10 cellular contexts compared by ENCODE assay signal in the genomic region with DNA sequence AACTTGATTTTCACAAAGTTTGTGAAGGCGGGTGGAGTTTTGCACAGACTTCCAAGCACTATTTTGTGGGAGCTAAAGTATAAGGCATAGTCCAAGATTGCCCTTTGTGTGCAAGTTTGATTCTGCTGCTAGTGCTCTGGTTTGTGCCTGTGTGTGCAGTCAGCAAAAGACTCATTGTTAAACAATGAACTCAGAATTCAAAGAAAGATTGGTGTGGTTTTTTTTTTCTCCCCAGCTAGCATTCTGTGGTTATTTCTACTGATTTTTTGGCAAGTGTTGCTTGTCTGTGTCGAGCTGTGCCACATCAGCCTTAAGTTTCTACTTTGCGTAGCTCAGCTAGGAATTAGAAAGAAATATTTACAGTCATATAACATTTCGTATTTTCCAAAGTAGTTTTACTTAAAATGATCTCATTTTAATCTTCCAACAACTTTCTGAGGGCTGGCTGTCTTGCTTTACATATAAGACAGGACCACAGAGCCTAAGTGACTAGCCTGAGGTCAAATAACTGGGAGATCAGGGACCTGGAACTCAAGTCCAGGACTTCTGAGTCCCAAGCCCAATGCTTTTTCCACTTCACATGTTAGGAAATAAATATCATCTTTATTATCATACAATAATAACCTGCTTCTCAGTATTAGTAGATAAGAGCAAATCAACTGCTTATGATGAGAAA.
DNase-seq lines count a peak whose midpoint lies in the region; TF ChIP-seq lines count a peak whose summit lies in the region.
"Had no signal": no experiment of that assay in that cellular context is flagged by ENCODE, and none has a peak within 500 bp of the region (broad histone marks: within the 10 kb centered on the region; RNA-seq: fewer than 3 reads in every experiment).

No MANE protein-coding gene starts in this region.

- CTCF ChIA-PET in BJ (lab: Yijun Ruan, JAX), result interaction anchor here (0.9 to 1.1 kb wide), 2 partner anchors 88 to 206 kb away, joined by 3 read pairs; no protein-coding TSS in a partner anchor

- peaks cover 2% of the 10 kb centered on the region for H3K9me3 Mint-ChIP-seq in neural progenitor cell

- no peak overlapping the region for H2AFZ ChIP-seq in neural progenitor cell (replicated peaks)

- H3F3A ChIP-seq in neural progenitor cell (ENCODE audit: low read depth), result peaks cover 10% of the 10 kb centered on the region

- H3K36me3 ChIP-seq in BJ (ENCODE audit: control insufficient read depth, insufficient read depth, low read length), result no peaks in the 10 kb centered on the region
- no peaks in the 10 kb centered on the region for H3K36me3 ChIP-seq in neural progenitor cell

- peak overlapping the region; percentile 14 for H3K9ac ChIP-seq in neural progenitor cell

- POLR2A ChIA-PET in BJ (lab: Charles Lee), result interaction anchor here (0.6 to 0.7 kb wide), 2 partner anchors 12 to 446 kb away, joined by 5 to 10 read pairs; no protein-coding TSS in a partner anchor

- no peak overlapping the region for H3K27ac Mint-ChIP-seq in neural progenitor cell

- peaks cover 20% of the 10 kb centered on the region for H3K4me1 Mint-ChIP-seq in neural progenitor cell

- H3K4me2 ChIP-seq in neural progenitor cell, result peak overlapping the region; percentile 53

- no peak overlapping the region; the same call in 1 of the 2 replicates for H3K4me3 ChIP-seq in BJ (ENCODE audit: low read depth, low read length)
- H3K4me3 ChIP-seq in cardiac fibroblast (replicated peaks in 1 of 2; ENCODE audit: low read depth in 2 of 2, low read length in 2 of 2), result no peak overlapping the region
- H3K4me3 ChIP-seq in neural progenitor cell, result no peak overlapping the region
- H3K4me3 ChIP-seq: body of pancreas had no signal

- TF ChIP-seq CTCF in BJ (IDR thresholded peaks at IDR 0.05; ENCODE audit: insufficient read depth, low read depth, low read length) (no peak), cardiac fibroblast (IDR thresholded peaks at IDR 0.05; ENCODE audit: low read depth, low read length) (no peak), neural progenitor cell (IDR thresholded peaks at IDR 0.05) (no peak)

- peaks cover 3% of the 10 kb centered on the region for H4K20me1 ChIP-seq in neural progenitor cell (ENCODE audit: low read depth)

- H3K9me3 ChIP-seq in neural progenitor cell (ENCODE audit: low read depth), result no peaks in the 10 kb centered on the region
- H3K9me3 ChIP-seq: body of pancreas had no signal

- H3K27me3 ChIP-seq in BJ (ENCODE audit: control insufficient read depth, insufficient read depth, low read length), result no peaks in the 10 kb centered on the region
- H3K27me3 ChIP-seq in neural progenitor cell, result no peaks in the 10 kb centered on the region
- H3K27me3 ChIP-seq: body of pancreas had no signal

- H3K4me3 Mint-ChIP-seq in neural progenitor cell, result no peak overlapping the region

- H3K4me1 ChIP-seq in neural progenitor cell, result peaks cover 25% of the 10 kb centered on the region

- no peaks in the 10 kb centered on the region for H3K27me3 Mint-ChIP-seq in neural progenitor cell (ENCODE audit: insufficient read depth, low read depth)

- H3K27ac ChIP-seq in neural progenitor cell, result no peak overlapping the region

- peak; percentile 81 for DNase-seq in BJ (ENCODE audit: low read depth)
- peak; percentile 34 for DNase-seq in KG1 (lab: John Stamatoyannopoulos, UW)
- DNase-seq in cardiac fibroblast (ENCODE audit: low read depth in 2 of 2), result peak; percentile 89 to 94
- no peak for DNase-seq in neural progenitor cell (ENCODE audit: low spot score)
- DNase-seq in DMS53 (lab: John Stamatoyannopoulos, UW), result no peak
- DNase-seq in NCI-H510A (lab: John Stamatoyannopoulos, UW), result no peak
- no peak for DNase-seq in NCI-H2029 (lab: John Stamatoyannopoulos, UW)
- DNase-seq in C1 segment of cervical spinal cord (lab: John Stamatoyannopoulos, UW), result no peak
- DNase-seq: NCI-H2029 treated with DMSO at 0.1 percent for 48 hours had no signal

- no peaks in the 10 kb centered on the region for H3K79me2 ChIP-seq in neural progenitor cell (ENCODE audit: low read depth)

- H3K36me3 Mint-ChIP-seq in neural progenitor cell, result peaks cover 2% of the 10 kb centered on the region

Comparison
In these comparisons a context has a peak if more than half of its experiments do, and no peak if none do; other contexts are left out.
1. DNase-seq: peak in BJ (single experiment), KG1 (single experiment) and cardiac fibroblast (2 of 2); none in neural progenitor cell (single experiment), DMS53 (single experiment), NCI-H510A (single experiment), NCI-H2029 (single experiment) and C1 segment of cervical spinal cord (0 of 14).